In the genomic region with DNA sequence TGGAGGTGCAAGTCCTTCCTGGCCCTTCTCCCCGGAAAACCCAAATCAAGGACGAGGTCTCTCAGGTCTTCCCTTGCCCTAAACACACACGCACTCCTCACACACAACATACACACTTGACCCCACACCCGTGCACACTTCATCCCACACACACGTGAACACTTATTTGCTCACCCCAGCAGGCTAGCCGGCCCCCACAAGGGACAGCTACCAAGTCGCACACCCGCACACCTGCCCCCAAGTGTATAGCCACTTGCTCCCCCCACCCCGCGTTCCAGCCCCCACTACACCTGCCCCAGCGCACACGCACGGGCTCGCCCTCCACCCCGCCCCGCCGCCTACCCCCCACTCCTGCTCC, we compare ENCODE assay signal across 8 cellular contexts. TPM values are rescaled to one million over a fixed set of nuclear protein-coding genes. Genes with fewer than 3 reads are reported as not detected.
DNase-seq lines count a peak whose midpoint lies in the region.

No MANE protein-coding gene starts in this region.

- peak overlapping the region; percentile 87 for H3K4me3 ChIP-seq in HUES48 (ENCODE audit: low read depth, low read length)
- H3K4me3 ChIP-seq in iPS-15b (ENCODE audit: low read depth, low read length) = peak overlapping the region; percentile 84

- H3K36me3 Mint-ChIP-seq in activated naive CD8-positive, alpha-beta T cell treated with anti-CD3 and anti-CD28 coated beads for 36 hours = peaks cover 25% of the 10 kb centered on the region

- H3K9me3 ChIP-seq in HUES48 (ENCODE audit: control insufficient read depth, insufficient read depth, low read length) (no peaks in the 10 kb centered on the region), iPS-15b (ENCODE audit: control insufficient read depth, insufficient read depth, low read length) (no peaks in the 10 kb centered on the region)

- DNase-seq in DMS53 (lab: John Stamatoyannopoulos, UW) (peak; percentile 79), DMS53 treated with DMSO at 0.1 percent for 48 hours (lab: John Stamatoyannopoulos, UW; ENCODE audit: unreplicated experiment) (no peak), NCI-H226 (no peak), occipital lobe (lab: John Stamatoyannopoulos, UW) (no peak)
- DNase-seq in activated naive CD8-positive, alpha-beta T cell treated with anti-CD3 and anti-CD28 coated beads for 36 hours = no peak
- peak; percentile 16 for DNase-seq in stimulated activated CD4-positive, alpha-beta T cell treated with anti-CD3 and anti-CD28 coated beads, Interleukin-1b, Interleukin-23, amount 100 ng/mL, for 48 hours

- peaks cover 20% of the 10 kb centered on the region for H3K4me1 ChIP-seq in HUES48 (ENCODE audit: control insufficient read depth, insufficient read depth, low read length)
- peaks cover 15% of the 10 kb centered on the region for H3K4me1 ChIP-seq in iPS-15b (ENCODE audit: control insufficient read depth, insufficient read depth, low read length)

- H3K27me3 ChIP-seq in HUES48 (ENCODE audit: control insufficient read depth, insufficient read depth, low read length) (0 out of 2 replicates have a peak, but pooled peaks cover 4% of the 10 kb centered on the region), iPS-15b (ENCODE audit: control insufficient read depth, insufficient read depth, low read length) (peaks cover 9% of the 10 kb centered on the region)

- H3K27me3 Mint-ChIP-seq in activated naive CD8-positive, alpha-beta T cell treated with anti-CD3 and anti-CD28 coated beads for 36 hours = no peaks in the 10 kb centered on the region

- H3K9me3 Mint-ChIP-seq in activated naive CD8-positive, alpha-beta T cell treated with anti-CD3 and anti-CD28 coated beads for 36 hours = no peaks in the 10 kb centered on the region

- peak overlapping the region; percentile 82 for H3K4me3 Mint-ChIP-seq in activated naive CD8-positive, alpha-beta T cell treated with anti-CD3 and anti-CD28 coated beads for 36 hours

- peak overlapping the region; percentile 86 for H3K27ac Mint-ChIP-seq in activated naive CD8-positive, alpha-beta T cell treated with anti-CD3 and anti-CD28 coated beads for 36 hours

- H3K9ac ChIP-seq in HUES48 (ENCODE audit: low read depth, low read length) (peak overlapping the region; percentile 64), iPS-15b (ENCODE audit: low read depth, low read length) (peak overlapping the region; percentile 56)

- no peak overlapping the region for H3K27ac ChIP-seq in HUES48 (ENCODE audit: low read depth, low read length)

- H3K4me1 Mint-ChIP-seq in activated naive CD8-positive, alpha-beta T cell treated with anti-CD3 and anti-CD28 coated beads for 36 hours = peaks cover 46% of the 10 kb centered on the region

- H3K36me3 ChIP-seq in HUES48 (ENCODE audit: control insufficient read depth, insufficient read depth, low read length) (peaks cover 4% of the 10 kb centered on the region; the same call in 1 of the 2 replicates), iPS-15b (ENCODE audit: control insufficient read depth, insufficient read depth, low read length) (no peaks in the 10 kb centered on the region)

RNA-seq across cellular contexts. Expression of gene TGFBRAP1, which starts 0.4 kb away (rescaled TPM):
- 10 to 100 TPM; 28.7 to 30.1 TPM for total RNA-seq in activated naive CD8-positive, alpha-beta T cell treated with anti-CD3 and anti-CD28 coated beads for 36 hours
- total RNA-seq in occipital lobe = 25.0 TPM

RNA-seq across cellular contexts. Expression of gene C2orf49, which starts 8.2 kb away (rescaled TPM):
- 10 to 100 TPM; 19.0 to 22.4 TPM for total RNA-seq in activated naive CD8-positive, alpha-beta T cell treated with anti-CD3 and anti-CD28 coated beads for 36 hours
- total RNA-seq in occipital lobe = 33.5 TPM

Comparison
In these comparisons a context has a peak if more than half of its experiments do, and no peak if none do; other contexts are left out.
1. DNase-seq: peak in DMS53 (single experiment) and stimulated activated CD4-positive, alpha-beta T cell treated with anti-CD3 and anti-CD28 coated beads, Interleukin-1b, Interleukin-23, amount 100 ng/mL, for 48 hours (single experiment); none in DMS53 treated with DMSO at 0.1 percent for 48 hours (single experiment), activated naive CD8-positive, alpha-beta T cell treated with anti-CD3 and anti-CD28 coated beads for 36 hours (single experiment), NCI-H226 (single experiment) and occipital lobe (single experiment).